ENCODE assay signal across 13 cellular contexts in genomic region chr1:172040466-172040865, GRCh38.
DNase-seq lines count a peak whose midpoint lies in the region; TF ChIP-seq lines count a peak whose summit lies in the region.
"Had no signal": no experiment of that assay in that cellular context is flagged by ENCODE, and none has a peak within 500 bp of the region (broad histone marks: within the 10 kb centered on the region; RNA-seq: fewer than 3 reads in every experiment).

No MANE protein-coding gene starts in this region.

- H3K9me3 Mint-ChIP-seq in osteocyte (ENCODE audit: unreplicated experiment) = peaks cover 3% of the 10 kb centered on the region

- DNase-seq in ELR (ENCODE audit: low read depth) = peak; percentile 89
- peak; percentile 82 for DNase-seq in RPMI7951 (ENCODE audit: low read depth)
- peak; percentile 48 for DNase-seq in epithelial cell of prostate (ENCODE audit: low read depth, low spot score)
- no peak for DNase-seq in osteocyte (ENCODE audit: extremely low spot score, unreplicated experiment)
- no peak for DNase-seq in NCI-H1092 treated with DMSO at 0.1 percent for 48 hours (lab: John Stamatoyannopoulos, UW)
- DNase-seq in effector CD8-positive, alpha-beta T cell (lab: John Stamatoyannopoulos, UW) = no peak
- no peak for DNase-seq in cerebellar nuclear complex (lab: John Stamatoyannopoulos, UW)
- DNase-seq in NCI-H82 treated with DMSO at 0.1 percent for 48 hours (lab: John Stamatoyannopoulos, UW; ENCODE audit: unreplicated experiment) = no peak
- DNase-seq: activated CD8-positive, alpha-beta memory T cell treated with anti-CD3 and anti-CD28 coated beads, Interleukin-2, amount 50 U/mL, for 48 hours; CD4-positive, alpha-beta T cell; mucosa of descending colon; NCI-H510A had no signal

- H3K27ac ChIP-seq in epithelial cell of prostate = peak overlapping the region; percentile 36
- H3K27ac ChIP-seq: VCaP had no signal

- peaks cover 3% of the 10 kb centered on the region for H3K36me3 Mint-ChIP-seq in osteocyte (ENCODE audit: unreplicated experiment)

- no peaks in the 10 kb centered on the region for H3K27me3 Mint-ChIP-seq in osteocyte (ENCODE audit: unreplicated experiment)
- H3K27me3 Mint-ChIP-seq: CD4-positive, alpha-beta T cell had no signal

- peaks cover 34% of the 10 kb centered on the region for H3K4me1 Mint-ChIP-seq in osteocyte (ENCODE audit: unreplicated experiment)

- peak overlapping the region; percentile 38 for H3K4me3 Mint-ChIP-seq in osteocyte (ENCODE audit: unreplicated experiment)
- H3K4me3 Mint-ChIP-seq: CD4-positive, alpha-beta T cell had no signal

- peak overlapping the region; percentile 86 for H3K27ac Mint-ChIP-seq in osteocyte (ENCODE audit: unreplicated experiment)
- H3K27ac Mint-ChIP-seq: CD4-positive, alpha-beta T cell had no signal

- no peak for TF ChIP-seq CTCF in osteocyte (IDR thresholded peaks at IDR 0.05)

Comparison
In these comparisons a context has a peak if more than half of its experiments do, and no peak if none do; other contexts are left out.
1. DNase-seq: peak in ELR (single experiment), RPMI7951 (single experiment) and epithelial cell of prostate (single experiment); none in osteocyte (single experiment), NCI-H1092 treated with DMSO at 0.1 percent for 48 hours (single experiment), effector CD8-positive, alpha-beta T cell (single experiment), cerebellar nuclear complex (0 of 2) and NCI-H82 treated with DMSO at 0.1 percent for 48 hours (single experiment).